ENCODE assay signal across 11 cellular contexts in genomic region chr16:12902511-12903324, GRCh38. TPM values are rescaled to one million over a fixed set of nuclear protein-coding genes. Genes with fewer than 3 reads are reported as not detected.
DNase-seq lines count a peak whose midpoint lies in the region; ATAC-seq, FAIRE-seq and TF ChIP-seq lines count a peak whose summit lies in the region.
"Had no signal": no experiment of that assay in that cellular context is flagged by ENCODE, and none has a peak within 500 bp of the region (broad histone marks: within the 10 kb centered on the region; RNA-seq: fewer than 3 reads in every experiment).

No MANE protein-coding gene starts in this region.

- H3K36me3 ChIP-seq in ectodermal cell (ENCODE audit: control insufficient read depth, insufficient read depth, low read length) (no peaks in the 10 kb centered on the region), neural progenitor cell (no peaks in the 10 kb centered on the region)
- H3K36me3 ChIP-seq: MG63, SJSA1 had no signal

- DNase-seq in Daoy (ENCODE audit: low read depth) (peak; percentile 14), NCI-H1105 (lab: John Stamatoyannopoulos, UW) (peak; percentile 51), neural progenitor cell (ENCODE audit: low spot score) (peak; percentile 78), epidermal melanocyte (ENCODE audit: insufficient read length, low spot score) (no peak), GM19239 (ENCODE audit: insufficient read length, low spot score) (no peak)

- H3K27me3 Mint-ChIP-seq in neural progenitor cell (ENCODE audit: insufficient read depth, low read depth): peaks cover 16% of the 10 kb centered on the region

- no peaks in the 10 kb centered on the region for H3K9me3 Mint-ChIP-seq in neural progenitor cell

- H3K4me2 ChIP-seq in neural progenitor cell: peak overlapping the region; percentile 99

- H3K79me2 ChIP-seq in neural progenitor cell (ENCODE audit: low read depth): peaks cover 21% of the 10 kb centered on the region

- H3K27ac Mint-ChIP-seq in neural progenitor cell: peak overlapping the region; percentile 87

- H3K4me3 ChIP-seq in ectodermal cell (ENCODE audit: insufficient read depth, low read depth, low read length) (peak overlapping the region; percentile 81), neural progenitor cell (peak overlapping the region; percentile 87)
- H3K4me3 ChIP-seq: MG63, SJSA1 had no signal

- H3K27ac ChIP-seq in ectodermal cell (ENCODE audit: insufficient read depth, low read depth, low read length, poor library complexity, severe bottlenecking): no peak overlapping the region
- H3K27ac ChIP-seq in neural progenitor cell: no peak overlapping the region
- H3K27ac ChIP-seq: epithelial cell of prostate, SJSA1 had no signal

- no peak overlapping the region for H3K9ac ChIP-seq in neural progenitor cell

- ATAC-seq in GM18907 (IDR thresholded peaks at IDR 0.05; ENCODE audit: unreplicated experiment): no peak
- no peak for ATAC-seq in GM18909 (IDR thresholded peaks at IDR 0.05; ENCODE audit: poor library complexity, unreplicated experiment)

- FAIRE-seq in GM19239 (lab: Jason Lieb, UNC): no peak

- 0% methylated on average over 52 of the region's 52 CpGs for WGBS in ectodermal cell, 2 experiments

- H3K4me1 Mint-ChIP-seq in neural progenitor cell: peaks cover 32% of the 10 kb centered on the region

- peak overlapping the region; percentile 95 for H3K4me3 Mint-ChIP-seq in neural progenitor cell

- no peaks in the 10 kb centered on the region for H3K9me3 ChIP-seq in ectodermal cell (ENCODE audit: control insufficient read depth, low read length)
- no peaks in the 10 kb centered on the region for H3K9me3 ChIP-seq in neural progenitor cell (ENCODE audit: low read depth)
- H3K9me3 ChIP-seq: MG63, SJSA1 had no signal

- no peaks in the 10 kb centered on the region for H3K4me1 ChIP-seq in ectodermal cell (ENCODE audit: control insufficient read depth, insufficient read depth, low read length)
- peaks cover 14% of the 10 kb centered on the region for H3K4me1 ChIP-seq in neural progenitor cell
- H3K4me1 ChIP-seq: SJSA1 had no signal

- no peak for TF ChIP-seq CTCF in neural progenitor cell (IDR thresholded peaks at IDR 0.05)

- peak overlapping the region; percentile 97 for H2AFZ ChIP-seq in neural progenitor cell (replicated peaks)

- peaks cover 11% of the 10 kb centered on the region for H4K20me1 ChIP-seq in neural progenitor cell (ENCODE audit: low read depth)

- H3K27me3 ChIP-seq in ectodermal cell (ENCODE audit: control insufficient read depth, insufficient read depth, low read length, poor library complexity, severe bottlenecking) (peaks cover 44% of the 10 kb centered on the region), neural progenitor cell (peaks cover 48% of the 10 kb centered on the region)

- H3F3A ChIP-seq in neural progenitor cell (ENCODE audit: low read depth): peaks cover 13% of the 10 kb centered on the region

- H3K36me3 Mint-ChIP-seq in neural progenitor cell: peaks cover 4% of the 10 kb centered on the region

RNA-seq across cellular contexts. Expression of gene SHISA9, which starts 1.3 kb away (rescaled TPM):
- 0.46 TPM in 1 of 2 replicates, not detected in the other for total RNA-seq in Daoy (2014; rRNA removed; shearing (Covaris generic))
- polyA plus RNA-seq in ectodermal cell (2013, experiment 1 of 4): 10.4 TPM
- 13.9 TPM for polyA plus RNA-seq in ectodermal cell (2013, experiment 2 of 4)
- polyA plus RNA-seq in ectodermal cell (2013, experiment 3 of 4): 7.7 TPM
- polyA plus RNA-seq in ectodermal cell (2013, experiment 4 of 4): 8.0 TPM
- 2.5 and 3.0 TPM in 2 replicates for total RNA-seq in neural progenitor cell (ENCODE audit: low replicate concordance)

Comparison
In these comparisons a context has a peak if more than half of its experiments do, and no peak if none do; other contexts are left out.
1. DNase-seq: peak in Daoy (single experiment), NCI-H1105 (single experiment) and neural progenitor cell (single experiment); none in epidermal melanocyte (single experiment) and GM19239 (single experiment).